Comparison of ENCODE assay signal across 30 cellular contexts in genomic region chr2:103627301-103627700, GRCh38.
DNase-seq lines count a peak whose midpoint lies in the region; ATAC-seq, FAIRE-seq and TF ChIP-seq lines count a peak whose summit lies in the region.
"Had no signal": no experiment of that assay in that cellular context is flagged by ENCODE, and none has a peak within 500 bp of the region (broad histone marks: within the 10 kb centered on the region; RNA-seq: fewer than 3 reads in every experiment).

No MANE protein-coding gene starts in this region.

- no peak for DNase-seq in D721Med (ENCODE audit: insufficient read length, low spot score)
- no peak for DNase-seq in stimulated activated CD4-positive, alpha-beta T cell treated with anti-CD3 and anti-CD28 coated beads, Interleukin-15, amount 100 ng/mL, for 24 hours
- DNase-seq: 8988T; ACHN; AML-193; BE2C; C1 segment of cervical spinal cord; Caco-2; Calu3; CD4-positive, alpha-beta memory T cell; CD4-positive, alpha-beta T cell; CD4-positive, CD25-positive, alpha-beta regulatory T cell; CD8-positive, alpha-beta memory T cell; CD8-positive, alpha-beta T cell; COR-L47; DMS 273 treated with DMSO at 0.1 percent for 48 hours; DMS153; DMS53; DMS79; DMS79 treated with DMSO at 0.1 percent for 48 hours; DND-41; EL had no signal

- FAIRE-seq in D721Med (lab: Jason Lieb, UNC): peak; percentile 16
- FAIRE-seq: A204.1, A549 had no signal

- TF ChIP-seq CTCF in D721Med (IDR thresholded peaks at IDR 0.05; ENCODE audit: insufficient read depth, missing control alignments): no peak
- TF ChIP-seq CTCF in HEK293 (tag by site-specific recombination; IDR thresholded peaks at IDR 0.05): no peak

- no peak overlapping the region for H3K4me3 ChIP-seq in HEK293 (ENCODE audit: low read depth, low read length)
- H3K4me3 ChIP-seq: A549; BLaER1; BLaER1 treated with 17β-estradiol and CSF1 and Interleukin-3, amounts not matched to agents 10 nM and 100 nM had no signal

- H3K27ac ChIP-seq in HEK293 (ENCODE audit: extremely low read depth, low read depth, low read length): no peak overlapping the region
- H3K27ac ChIP-seq: 22Rv1; A549; BLaER1; BLaER1 treated with 17β-estradiol and CSF1 and Interleukin-3, amounts not matched to agents 10 nM and 100 nM; C4-2B had no signal

- ATAC-seq in HG03439 (IDR thresholded peaks at IDR 0.05; ENCODE audit: unreplicated experiment): no peak
- ATAC-seq: A549; CD8-positive, alpha-beta T cell had no signal

- H3K4me1 ChIP-seq in HEK293 (ENCODE audit: control insufficient read depth, insufficient read depth, low read length): no peaks in the 10 kb centered on the region
- H3K4me1 ChIP-seq: A549; BE2C; BLaER1; BLaER1 treated with 17β-estradiol and CSF1 and Interleukin-3, amounts not matched to agents 10 nM and 100 nM; Caco-2 had no signal

- no peaks in the 10 kb centered on the region for H3K9me3 ChIP-seq in HEK293 (ENCODE audit: control insufficient read depth, insufficient read depth, low read depth, low read length)
- H3K9me3 ChIP-seq: A549, BE2C, BLaER1, Caco-2 had no signal

- CTCF ChIA-PET in HEK293 (lab: Yijun Ruan, JAX): no interaction called here

- H3K36me3 ChIP-seq in HEK293 (ENCODE audit: control insufficient read depth in 2 of 2, insufficient read depth in 1 of 2, low read length in 2 of 2): no peaks in the 10 kb centered on the region
- H3K36me3 ChIP-seq: BE2C; BLaER1; BLaER1 treated with 17β-estradiol and CSF1 and Interleukin-3, amounts not matched to agents 10 nM and 100 nM had no signal

- POLR2A ChIA-PET in HEK293 (lab: Yijun Ruan, JAX): no interaction called here

TF ChIP-seq in HEK293, 187 proteins besides CTCF, POLR2A, EP300 and RAD21:
- TF ChIP-seq SCRT2 (tag by site-specific recombination; IDR thresholded peaks at IDR 0.05) (peak; percentile 69), ZNF146 (tag by site-specific recombination; IDR thresholded peaks at IDR 0.05) (no peak), PRDM1 (tag by site-specific recombination; IDR thresholded peaks at IDR 0.05) (no peak), ZNF211 (tag by site-specific recombination; IDR thresholded peaks at IDR 0.05; ENCODE audit: low read depth) (no peak), MEIS1 (CRISPR knock-in tag; IDR thresholded peaks at IDR 0.05; ENCODE audit: borderline replicate concordance) (no peak), SCRT1 (tag by site-specific recombination; IDR thresholded peaks at IDR 0.05; ENCODE audit: borderline replicate concordance) (peak; percentile 51; the same call in 1 of the 2 replicates), ZNF248 (tag by site-specific recombination; IDR thresholded peaks at IDR 0.05) (no peak), ATF2 (tag by site-specific recombination; IDR thresholded peaks at IDR 0.05; ENCODE audit: low read depth) (no peak), ZXDB (tag by site-specific recombination; IDR thresholded peaks at IDR 0.05) (no peak), ZNF654 (tag by site-specific recombination; IDR thresholded peaks at IDR 0.05; ENCODE audit: low read depth) (no peak), ZNF155 (tag by site-specific recombination; IDR thresholded peaks at IDR 0.05) (no peak), ZNF510 (tag by site-specific recombination; IDR thresholded peaks at IDR 0.05; ENCODE audit: insufficient replicate concordance) (no peak), ZNF335 (tag by site-specific recombination; conservative IDR thresholded peaks at IDR 0.05) (no peak), WT1 (tag by site-specific recombination; IDR thresholded peaks at IDR 0.05) (no peak)
- TF ChIP-seq, protein P1, sequence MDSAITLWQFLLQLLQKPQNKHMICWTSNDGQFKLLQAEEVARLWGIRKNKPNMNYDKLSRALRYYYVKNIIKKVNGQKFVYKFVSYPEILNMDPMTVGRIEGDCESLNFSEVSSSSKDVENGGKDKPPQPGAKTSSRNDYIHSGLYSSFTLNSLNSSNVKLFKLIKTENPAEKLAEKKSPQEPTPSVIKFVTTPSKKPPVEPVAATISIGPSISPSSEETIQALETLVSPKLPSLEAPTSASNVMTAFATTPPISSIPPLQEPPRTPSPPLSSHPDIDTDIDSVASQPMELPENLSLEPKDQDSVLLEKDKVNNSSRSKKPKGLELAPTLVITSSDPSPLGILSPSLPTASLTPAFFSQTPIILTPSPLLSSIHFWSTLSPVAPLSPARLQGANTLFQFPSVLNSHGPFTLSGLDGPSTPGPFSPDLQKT (IDR thresholded peaks at IDR 0.05; ENCODE audit: borderline replicate concordance, low read depth, low read length): no peak
- TF ChIP-seq, protein P2, sequence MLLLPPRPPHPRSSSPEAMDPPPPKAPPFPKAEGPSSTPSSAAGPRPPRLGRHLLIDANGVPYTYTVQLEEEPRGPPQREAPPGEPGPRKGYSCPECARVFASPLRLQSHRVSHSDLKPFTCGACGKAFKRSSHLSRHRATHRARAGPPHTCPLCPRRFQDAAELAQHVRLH (tag by site-specific recombination; IDR thresholded peaks at IDR 0.05): no peak
